24 cellular contexts compared by ENCODE assay signal in genomic region chr2:42868096-42868495, GRCh38.
DNase-seq lines count a peak whose midpoint lies in the region; TF ChIP-seq lines count a peak whose summit lies in the region.
"Had no signal": no experiment of that assay in that cellular context is flagged by ENCODE, and none has a peak within 500 bp of the region (broad histone marks: within the 10 kb centered on the region; RNA-seq: fewer than 3 reads in every experiment).

No MANE protein-coding gene starts in this region.

- H3K36me3 ChIP-seq in suprapubic skin: no peaks in the 10 kb centered on the region
- H3K36me3 ChIP-seq: HAP-1 had no signal

- no peaks in the 10 kb centered on the region for H3K27me3 ChIP-seq in suprapubic skin

- TF ChIP-seq CTCF in coronary artery (IDR thresholded peaks at IDR 0.05): no peak
- TF ChIP-seq CTCF in suprapubic skin (IDR thresholded peaks at IDR 0.05): no peak

- peak; percentile 21 for DNase-seq in activated effector memory CD4-positive, alpha-beta T cell treated with anti-CD3 and anti-CD28 coated beads, Interleukin-2, amount 50 U/mL, for 16 hours
- DNase-seq in activated effector memory CD4-positive, alpha-beta T cell treated with Interleukin-2 at 50 U/mL for 16 hours: no peak
- DNase-seq in coronary artery (ENCODE audit: low spot score) (peak; percentile 16), mesenteric fat pad (ENCODE audit: low spot score) (peak; percentile 57), suprapubic skin (ENCODE audit: low spot score in 2 of 2) (no peak), erythroblast (lab: John Stamatoyannopoulos, UW) (no peak), NCI-H510A (lab: John Stamatoyannopoulos, UW) (no peak)
- DNase-seq in stimulated activated naive CD4-positive, alpha-beta T cell (lab: John Stamatoyannopoulos, UW): no peak
- DNase-seq: CD8-positive, alpha-beta memory T cell; DMS 273 treated with DMSO at 0.1 percent for 48 hours; DMS79 treated with DMSO at 0.1 percent for 48 hours; GF-D8; GOT3; HFFc6; IMR-90; KG1; MM.1S; NCI-H2029; NCI-H446 treated with DMSO at 0.1 percent for 48 hours; NCI-H526 treated with DMSO at 0.1 percent for 48 hours; SIG-M5 had no signal

- WGBS in suprapubic skin: 74% methylated on average over 3 of the region's 3 CpGs

- peaks cover 10% of the 10 kb centered on the region for H3K9me3 ChIP-seq in suprapubic skin

- H3K4me1 ChIP-seq in suprapubic skin: peaks cover 38% of the 10 kb centered on the region
- H3K4me1 ChIP-seq: HAP-1 had no signal

- peak overlapping the region in 1 of 2 donors; percentile 60 for H3K27ac ChIP-seq in coronary artery
- H3K27ac ChIP-seq in suprapubic skin: peak overlapping the region; percentile 81
- H3K27ac ChIP-seq: 22Rv1, C4-2B had no signal

- no peak for TF ChIP-seq POLR2A in suprapubic skin (IDR thresholded peaks at IDR 0.05)
- no peak for TF ChIP-seq POLR2A in erythroblast (IDR thresholded peaks at IDR 0.05; ENCODE audit: low read length)

- no peak for TF ChIP-seq EP300 in suprapubic skin (IDR thresholded peaks at IDR 0.05)

- H3K4me3 ChIP-seq in coronary artery (no peak overlapping the region), suprapubic skin (no peak overlapping the region)
- H3K4me3 ChIP-seq: HAP-1 had no signal

Comparison
In these comparisons a context has a peak if more than half of its experiments do, and no peak if none do; other contexts are left out.
1. DNase-seq: peak in activated effector memory CD4-positive, alpha-beta T cell treated with anti-CD3 and anti-CD28 coated beads, Interleukin-2, amount 50 U/mL, for 16 hours (single experiment), coronary artery (single experiment) and mesenteric fat pad (single experiment); none in activated effector memory CD4-positive, alpha-beta T cell treated with Interleukin-2 at 50 U/mL for 16 hours (single experiment), suprapubic skin (0 of 2), erythroblast (0 of 2), NCI-H510A (single experiment) and stimulated activated naive CD4-positive, alpha-beta T cell (0 of 6).